Comparison of ENCODE assay signal across 8 cellular contexts in genomic region chr6:4021133-4021861, GRCh38. TPM values are rescaled to one million over a fixed set of nuclear protein-coding genes. Genes with fewer than 3 reads are reported as not detected.
DNase-seq lines count a peak whose midpoint lies in the region; ATAC-seq and TF ChIP-seq lines count a peak whose summit lies in the region.

No MANE protein-coding gene starts in this region.

- peaks cover 0 to 59% of the 10 kb centered on the region in 2 donors for H3K4me1 ChIP-seq in right atrium auricular region
- H3K4me1 ChIP-seq in prostate gland (replicated peaks): peaks cover 3% of the 10 kb centered on the region
- peaks cover 2% of the 10 kb centered on the region for H3K4me1 ChIP-seq in urinary bladder (ENCODE audit: insufficient read depth)

- peak; percentile 80 for TF ChIP-seq POLR2A in prostate gland (IDR thresholded peaks at IDR 0.05)

- peak; percentile 60 for ATAC-seq in HG02885 (IDR thresholded peaks at IDR 0.05; ENCODE audit: poor library complexity, unreplicated experiment)

- intact Hi-C loops in prostate gland (cut with DNase I): loop anchor here (5.0 kb wide), 1 partner anchor 116 kb away; the partner anchor contains the start of gene ECI2

- DNase-seq in GM13977 (ENCODE audit: low spot score) (peak; percentile 81), NCI-H1694 (lab: John Stamatoyannopoulos, UW) (peak; percentile 95), T-helper 2 cell (peak; percentile 66 to 95 (median 80)), anterior cingulate cortex (lab: John Stamatoyannopoulos, UW) (peak; percentile 62 to 98 (median 94)), right atrium auricular region (ENCODE audit: low spot score) (peak; percentile 96), prostate gland (ENCODE audit: low spot score) (peak; percentile 95)

- under 1% methylated on average over 48 of the region's 65 CpGs for WGBS in prostate gland
- WGBS in urinary bladder: under 1% methylated on average over 65 of the region's 65 CpGs

- no peaks in the 10 kb centered on the region for H3K27me3 ChIP-seq in right atrium auricular region
- no peaks in the 10 kb centered on the region for H3K27me3 ChIP-seq in prostate gland (replicated peaks; ENCODE audit: insufficient read depth)

- H3K9me3 ChIP-seq in right atrium auricular region: no peaks in the 10 kb centered on the region
- no peaks in the 10 kb centered on the region for H3K9me3 ChIP-seq in prostate gland

- TF ChIP-seq CTCF in GM13977 (IDR thresholded peaks at IDR 0.05; ENCODE audit: extremely low read depth, insufficient read depth, missing control alignments) (peak; percentile 54), right atrium auricular region (IDR thresholded peaks at IDR 0.05) (peak; percentile 21 to 57), prostate gland (IDR thresholded peaks at IDR 0.05) (peak in 2 of 4 experiments; percentile 29 to 30)

- peak overlapping the region; percentile 87 to 95 for H3K4me3 ChIP-seq in right atrium auricular region
- H3K4me3 ChIP-seq in prostate gland: peak overlapping the region; percentile 75 to 88
- H3K4me3 ChIP-seq in urinary bladder (ENCODE audit: low read depth, low read length): peak overlapping the region; percentile 81

- in situ Hi-C loops in GM13977 (cut with MboI; ENCODE audit: low pct_unique_long_range_greater_than_20kb, low sequenced_read_pairs, unreplicated experiment): no loop called here

- H3K36me3 ChIP-seq in right atrium auricular region (no peaks in the 10 kb centered on the region), prostate gland (no peaks in the 10 kb centered on the region), urinary bladder (ENCODE audit: insufficient read depth) (peaks cover 1% of the 10 kb centered on the region)

- peak overlapping the region; percentile 97 to 98 for H3K27ac ChIP-seq in right atrium auricular region
- H3K27ac ChIP-seq in prostate gland: peak overlapping the region; percentile 97 to 99
- peak overlapping the region; percentile 94 for H3K27ac ChIP-seq in urinary bladder (ENCODE audit: low read depth)

RNA-seq across cellular contexts. Expression of gene FAM217A, which starts 57.6 kb away (rescaled TPM):
- total RNA-seq in right atrium auricular region (not detected), prostate gland (1 to 10 TPM in 1 of 2 donors, not detected in 1; 1.7 TPM), urinary bladder (not detected)
- not detected for polyA plus RNA-seq in urinary bladder

Comparison
In these comparisons a context has a peak if more than half of its experiments do, and no peak if none do; other contexts are left out.
1. Peak in every context shown above with its lines: DNase-seq, ATAC-seq, H3K4me3 ChIP-seq and H3K27ac ChIP-seq.